Comparison of ENCODE assay signal across 10 cellular contexts in genomic region chr21:25494804-25495203, GRCh38.
"Had no signal": no experiment of that assay in that cellular context is flagged by ENCODE, and none has a peak within 500 bp of the region (broad histone marks: within the 10 kb centered on the region; RNA-seq: fewer than 3 reads in every experiment).

No MANE protein-coding gene starts in this region.

- DNase-seq: activated CD4-positive, alpha-beta T cell treated with anti-CD3 and anti-CD28 coated beads for 36 hours; activated CD8-positive, alpha-beta memory T cell treated with anti-CD3 and anti-CD28 coated beads, Interleukin-2, amount 50 U/mL, for 48 hours; activated CD8-positive, alpha-beta T cell treated with anti-CD3 and anti-CD28 coated beads, Interleukin-2, amount 10 ng/mL, durations not matched to agents 7 days and 5 days; activated naive CD8-positive, alpha-beta T cell treated with anti-CD3 and anti-CD28 coated beads, Interleukin-2, amount 10 ng/mL, durations not matched to agents 7 days and 5 days; anterior cingulate cortex; cerebellar nuclear complex; stimulated activated CD4-positive, alpha-beta T cell treated with anti-CD3 and anti-CD28 coated beads, Interleukin-12 subunit alpha, Interleukin-12 subunit beta, amount 100 ng/mL, for 4 hours; stimulated activated naive CD8-positive, alpha-beta T cell treated with anti-CD3 and anti-CD28 coated beads, Interleukin-15, Interleukin-2, amounts not matched to agents 100 U/mL and 50 U/mL, for 24 hours had no signal

- H3K27me3 ChIP-seq: gastroesophageal sphincter, suprapubic skin had no signal

- H3K9me3 ChIP-seq: gastroesophageal sphincter, suprapubic skin had no signal

- ATAC-seq: activated CD4-positive, alpha-beta T cell treated with anti-CD3 and anti-CD28 coated beads for 36 hours; activated CD8-positive, alpha-beta T cell treated with anti-CD3 and anti-CD28 coated beads, Interleukin-2, amount 10 ng/mL, durations not matched to agents 7 days and 5 days; gastroesophageal sphincter; stimulated activated naive CD8-positive, alpha-beta T cell treated with anti-CD3 and anti-CD28 coated beads, Interleukin-15, Interleukin-2, amounts not matched to agents 100 U/mL and 50 U/mL, for 24 hours had no signal

- H3K4me3 ChIP-seq: gastroesophageal sphincter, suprapubic skin had no signal

- H3K4me1 ChIP-seq: gastroesophageal sphincter, suprapubic skin had no signal

- H3K36me3 ChIP-seq: gastroesophageal sphincter, suprapubic skin had no signal

- H3K27ac ChIP-seq: gastroesophageal sphincter, suprapubic skin had no signal
